In the genomic region with DNA sequence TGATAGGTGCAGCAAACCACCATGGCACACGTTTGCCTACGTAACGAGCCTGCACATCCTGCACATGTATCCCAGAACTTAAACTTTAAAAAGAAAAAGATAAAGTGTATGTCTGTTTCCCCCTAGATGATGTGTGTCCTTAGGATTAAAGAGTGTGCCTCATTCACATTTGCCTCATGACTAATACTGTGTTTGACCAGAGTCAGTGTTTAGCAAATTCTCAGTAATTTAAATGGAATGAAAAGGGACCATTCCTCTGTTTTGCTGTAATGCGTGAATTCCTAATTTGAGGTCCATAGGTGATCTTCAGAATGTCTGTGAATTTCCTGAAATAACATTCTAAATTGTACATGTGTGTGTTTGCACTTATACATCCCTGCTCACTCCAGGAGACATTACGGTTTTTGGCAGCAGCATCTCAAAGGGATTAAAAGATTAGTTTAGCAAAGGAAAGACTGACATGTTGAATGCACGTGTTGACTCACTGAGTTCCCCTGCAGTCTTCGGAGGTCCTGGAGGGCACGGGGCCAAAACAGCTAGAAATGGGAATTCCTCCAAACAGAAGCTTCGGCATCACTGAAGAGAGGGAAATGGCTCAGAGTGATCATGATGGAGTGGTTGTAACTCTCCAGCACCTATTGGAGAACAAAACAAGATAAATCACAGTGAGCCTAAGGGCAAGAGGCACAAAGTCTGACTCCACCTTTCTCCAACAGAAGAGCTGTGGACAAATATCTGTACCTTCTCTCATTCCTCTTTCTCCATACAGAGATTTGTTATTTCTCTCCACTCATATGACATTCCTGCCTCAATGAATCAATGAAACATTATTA, we compare ENCODE assay signal across 29 cellular contexts. TPM values are rescaled to one million over a fixed set of nuclear protein-coding genes. Genes with fewer than 3 reads are reported as not detected.
DNase-seq lines count a peak whose midpoint lies in the region; ATAC-seq and TF ChIP-seq lines count a peak whose summit lies in the region.
"Had no signal": no experiment of that assay in that cellular context is flagged by ENCODE, and none has a peak within 500 bp of the region (broad histone marks: within the 10 kb centered on the region; RNA-seq: fewer than 3 reads in every experiment).

No MANE protein-coding gene starts in this region.

- BruUV-seq in A673 (replicated peaks; lab: Mats Ljungman, UMichigan) (no TSS peak), PC-3 (replicated peaks; lab: Mats Ljungman, UMichigan) (TSS peak; percentile 35)

- H3K4me3 Mint-ChIP-seq in naive thymus-derived CD8-positive, alpha-beta T cell, result no peak overlapping the region
- H3K4me3 Mint-ChIP-seq: activated CD8-positive, alpha-beta T cell treated with anti-CD3 and anti-CD28 coated beads for 36 hours; brain; stimulated activated effector memory CD8-positive, alpha-beta T cell treated with anti-CD3 and anti-CD28 coated beads, Interleukin-12 subunit alpha, Interleukin-12 subunit beta, amount 100 ng/mL, for 72 hours had no signal

- H3K27me3 ChIP-seq in A673 (replicated peaks; ENCODE audit: insufficient read depth, low read depth, low read length, poor library complexity), result peaks cover 21% of the 10 kb centered on the region
- H3K27me3 ChIP-seq in PC-3 (ENCODE audit: low read length), result no peaks in the 10 kb centered on the region
- H3K27me3 ChIP-seq: neutrophil had no signal

- H3K9me3 ChIP-seq in A673 (ENCODE audit: low read depth, low read length, poor library complexity, severe bottlenecking), result no peaks in the 10 kb centered on the region
- H3K9me3 ChIP-seq in PC-3 (ENCODE audit: low read length), result peaks cover 4% of the 10 kb centered on the region; the same call in 1 of the 2 replicates
- H3K9me3 ChIP-seq: neutrophil had no signal

- H3K4me3 ChIP-seq in A673 (ENCODE audit: low read depth, low read length, poor library complexity, severe bottlenecking) (no peak overlapping the region), HFF-Myc (replicated peaks; ENCODE audit: low read depth, low read length) (no peak overlapping the region), PC-3 (ENCODE audit: low read length) (peak overlapping the region; percentile 46), epithelial cell of esophagus (ENCODE audit: low read length) (no peak overlapping the region)

- H3K27ac Mint-ChIP-seq in naive thymus-derived CD8-positive, alpha-beta T cell, result no peak overlapping the region
- H3K27ac Mint-ChIP-seq: activated CD8-positive, alpha-beta T cell treated with anti-CD3 and anti-CD28 coated beads for 36 hours; brain; progenitor cell of endocrine pancreas; stimulated activated effector memory CD8-positive, alpha-beta T cell treated with anti-CD3 and anti-CD28 coated beads, Interleukin-12 subunit alpha, Interleukin-12 subunit beta, amount 100 ng/mL, for 72 hours had no signal

- H3K9me2 ChIP-seq in PC-3 (replicated peaks; ENCODE audit: low read length), result no peaks in the 10 kb centered on the region

- no peak overlapping the region for H3K27ac ChIP-seq in A673 (ENCODE audit: low read depth, low read length, poor library complexity, severe bottlenecking)
- peak overlapping the region; percentile 86 for H3K27ac ChIP-seq in PC-3 (ENCODE audit: low read length)
- H3K27ac ChIP-seq: KMS-11, neutrophil had no signal

- H2AFZ ChIP-seq in PC-3 (ENCODE audit: low read length), result peak overlapping the region; percentile 63

- no peaks in the 10 kb centered on the region for H3K79me2 ChIP-seq in PC-3 (ENCODE audit: low read length)

- intact Hi-C loops in A673 (cut with micrococcal nuclease; ENCODE audit: unreplicated experiment) (no loop called here), PC-3 (cut with micrococcal nuclease) (no loop called here)

- H3K27me3 Mint-ChIP-seq in naive thymus-derived CD8-positive, alpha-beta T cell, result peaks cover 12 to 59% (median 20%) of the 10 kb centered on the region in 5 donors

- H3K4me1 ChIP-seq in A673 (ENCODE audit: insufficient read depth, low read length, poor library complexity, severe bottlenecking), result no peaks in the 10 kb centered on the region
- peaks cover 37% of the 10 kb centered on the region for H3K4me1 ChIP-seq in PC-3 (ENCODE audit: insufficient read depth, low read length)

- H3K4me2 ChIP-seq in PC-3 (ENCODE audit: low read length), result peak overlapping the region; percentile 77
- H3K4me2 ChIP-seq: KMS-11 had no signal

- TF ChIP-seq CTCF in A673 (conservative IDR thresholded peaks at IDR 0.05; ENCODE audit: low read depth, low read length) (no peak), HFF-Myc (IDR thresholded peaks at IDR 0.05; ENCODE audit: low read depth, low read length, missing control alignments) (no peak), PC-3 (conservative IDR thresholded peaks at IDR 0.05; ENCODE audit: low read depth, low read length) (no peak), epithelial cell of esophagus (IDR thresholded peaks at IDR 0.05; ENCODE audit: insufficient read depth, low read depth, low read length, missing control alignments) (no peak)

- H3K9me3 Mint-ChIP-seq in naive thymus-derived CD8-positive, alpha-beta T cell, result peaks cover 5 to 51% (median 23%) of the 10 kb centered on the region in 9 donors

- H3K9ac ChIP-seq in PC-3 (ENCODE audit: low read length), result peak overlapping the region; percentile 54
- H3K9ac ChIP-seq: KMS-11 had no signal

- H3F3A ChIP-seq in PC-3 (ENCODE audit: low read length, unreplicated experiment), result no peaks in the 10 kb centered on the region

- H3K4me1 Mint-ChIP-seq in naive thymus-derived CD8-positive, alpha-beta T cell, result no peaks in the 10 kb centered on the region
- H3K4me1 Mint-ChIP-seq: stimulated activated effector memory CD8-positive, alpha-beta T cell treated with anti-CD3 and anti-CD28 coated beads, Interleukin-12 subunit alpha, Interleukin-12 subunit beta, amount 100 ng/mL, for 72 hours had no signal

- DNase-seq in A673 (ENCODE audit: low spot score) (peak; percentile 55), HFF-Myc (ENCODE audit: extremely low read depth, low read depth) (peak; percentile 46), PC-3 (peak; percentile 73), epithelial cell of esophagus (ENCODE audit: low read depth) (peak; percentile 18), NCI-H1048 (lab: John Stamatoyannopoulos, UW) (no peak), putamen (ENCODE audit: low spot score) (no peak), NCI-H2171 (lab: John Stamatoyannopoulos, UW) (no peak)
- no peak for DNase-seq in naive thymus-derived CD8-positive, alpha-beta T cell
- DNase-seq: ACHN; activated CD8-positive, alpha-beta T cell treated with anti-CD3 and anti-CD28 coated beads for 36 hours; activated effector memory CD4-positive, alpha-beta T cell treated with anti-CD3 and anti-CD28 coated beads, Interleukin-2, amount 50 U/mL, for 16 hours; activated T-cell treated with anti-CD3 and anti-CD28 coated beads for 4 hours; COR-L47; DND-41; effector CD8-positive, alpha-beta T cell; erythroblast; foreskin fibroblast; mesendoderm; NCI-H1694 treated with DMSO at 0.1 percent for 48 hours; NCI-H774; SIG-M5; stimulated activated CD4-positive, alpha-beta T cell treated with anti-CD3 and anti-CD28 coated beads, Interleukin-2, amount 100 ng/mL, for 24 hours had no signal

- peaks cover 0 to 29% (median 0%) of the 10 kb centered on the region in 3 donors for H3K36me3 Mint-ChIP-seq in naive thymus-derived CD8-positive, alpha-beta T cell
- H3K36me3 Mint-ChIP-seq: brain; stimulated activated effector memory CD8-positive, alpha-beta T cell treated with anti-CD3 and anti-CD28 coated beads, Interleukin-12 subunit alpha, Interleukin-12 subunit beta, amount 100 ng/mL, for 72 hours had no signal

- peak; percentile 88 for ATAC-seq in PC-3
- no peak for ATAC-seq in naive thymus-derived CD8-positive, alpha-beta T cell
- ATAC-seq: activated CD4-positive, CD25-positive, alpha-beta regulatory T cell treated with anti-CD3 and anti-CD28 coated beads, Interleukin-2, amount 50 U/mL, for 24 hours; activated CD8-positive, alpha-beta T cell treated with anti-CD3 and anti-CD28 coated beads for 36 hours; stimulated activated effector memory CD8-positive, alpha-beta T cell treated with anti-CD3 and anti-CD28 coated beads, Interleukin-12 subunit alpha, Interleukin-12 subunit beta, amount 100 ng/mL, for 72 hours had no signal

- CTCF ChIA-PET in A673 (lab: Charles Lee) (no interaction called here), PC-3 (lab: Charles Lee) (no interaction called here)

- H3K36me3 ChIP-seq in A673 (ENCODE audit: insufficient read depth, low read length, poor library complexity, severe bottlenecking) (no peaks in the 10 kb centered on the region), PC-3 (ENCODE audit: low read depth, low read length) (no peaks in the 10 kb centered on the region)
- H3K36me3 ChIP-seq: neutrophil had no signal

- H4K20me1 ChIP-seq in PC-3 (ENCODE audit: low read length), result no peaks in the 10 kb centered on the region

- POLR2A ChIA-PET in A673 (lab: Charles Lee; ENCODE audit: low non-redundant PET) (no interaction called here), PC-3 (lab: Charles Lee; ENCODE audit: unreplicated experiment) (interaction anchor here (1.1 kb wide), 1 partner anchor 12 kb away, joined by 5 read pairs; no protein-coding TSS in a partner anchor)
- POLR2A ChIA-PET in naive thymus-derived CD8-positive, alpha-beta T cell (lab: Charles Lee), result no interaction called here

RNA-seq across cellular contexts. Expression of gene SLC35F3, which starts 19.1 kb away (rescaled TPM):
- total RNA-seq in A673 (2021), result 20.5 and 22.7 TPM in 2 replicates
- total RNA-seq in PC-3 (2014; rRNA removed), result 17.7 and 19.3 TPM in 2 replicates
- under 1 TPM; 0.49 to 0.63 TPM for total RNA-seq in naive thymus-derived CD8-positive, alpha-beta T cell
- under 1 TPM in 2 of 3 donors, not detected in 1; 0.06 to 0.16 TPM for polyA plus RNA-seq in naive thymus-derived CD8-positive, alpha-beta T cell
- total RNA-seq: myocyte had no signal

Comparison
In these comparisons a context has a peak if more than half of its experiments do, and no peak if none do; other contexts are left out.
1. DNase-seq: peak in A673 (single experiment), HFF-Myc (single experiment), PC-3 (single experiment) and epithelial cell of esophagus (single experiment); none in NCI-H1048 (single experiment), naive thymus-derived CD8-positive, alpha-beta T cell (0 of 10), putamen (single experiment) and NCI-H2171 (single experiment).
2. RNA of gene SLC35F3, which starts 19.1 kb away (total RNA-seq): 20.5 to 22.7 TPM in A673 and 17.7 to 19.3 TPM in PC-3; 0.49 to 0.63 TPM in naive thymus-derived CD8-positive, alpha-beta T cell; every median in the first group is over 10 times any median in the second.